ENCODE assay signal across 19 cellular contexts in genomic region chr10:56240471-56240870, GRCh38.
A peak's percentile ranks its signal among the peaks of the same experiment; 100 is the strongest.
DNase-seq lines count a peak whose midpoint lies in the region; ATAC-seq and TF ChIP-seq lines count a peak whose summit lies in the region.
"Had no signal": no experiment of that assay in that cellular context is flagged by ENCODE, and none has a peak within 500 bp of the region (broad histone marks: within the 10 kb centered on the region; RNA-seq: fewer than 3 reads in every experiment).

No MANE protein-coding gene starts in this region.

- no peaks in the 10 kb centered on the region for H3K9me3 Mint-ChIP-seq in Calu3 (ENCODE audit: low read depth, unreplicated experiment)

- H3K27ac Mint-ChIP-seq in Calu3 (ENCODE audit: unreplicated experiment): peak overlapping the region; percentile 53
- H3K27ac Mint-ChIP-seq: T-cell had no signal

- POLR2A ChIA-PET in Panc1 (lab: Charles Lee): no interaction called here

- H3K36me3 ChIP-seq in MG63 (no peaks in the 10 kb centered on the region), Panc1 (ENCODE audit: control insufficient read depth, insufficient read depth, low read length) (no peaks in the 10 kb centered on the region)
- H3K36me3 ChIP-seq: SJCRH30 had no signal

- no peak for DNase-seq in Calu3
- DNase-seq in MG63: no peak
- DNase-seq in Panc1 (ENCODE audit: low read depth, low spot score): no peak
- no peak for DNase-seq in LoVo (ENCODE audit: low spot score)
- no peak for DNase-seq in right cardiac atrium
- DNase-seq in DMS 273 treated with DMSO at 0.1 percent for 48 hours (lab: John Stamatoyannopoulos, UW): no peak
- DNase-seq in effector CD4-positive, alpha-beta T cell: no peak
- DNase-seq: GOT3, HCEC 1CT, MM.1S, NCI-H2029, NCI-H2227 treated with DMSO at 0.1 percent for 48 hours, NCI-H510A, NCI-H69, SJCRH30, T-cell had no signal

- CTCF ChIA-PET in Calu3 (lab: Charles Lee): no interaction called here
- CTCF ChIA-PET in Panc1 (lab: Charles Lee): no interaction called here

- H3K4me3 Mint-ChIP-seq in Calu3 (ENCODE audit: low read depth, unreplicated experiment): peak overlapping the region; percentile 52
- H3K4me3 Mint-ChIP-seq: T-cell had no signal

- no peaks in the 10 kb centered on the region for H3K27me3 Mint-ChIP-seq in Calu3 (ENCODE audit: unreplicated experiment)
- H3K27me3 Mint-ChIP-seq: T-cell had no signal

- H3K27me3 ChIP-seq in MG63 (no peaks in the 10 kb centered on the region), Panc1 (ENCODE audit: control insufficient read depth, insufficient read depth, low read length) (no peaks in the 10 kb centered on the region), right cardiac atrium (ENCODE audit: control insufficient read depth, insufficient read depth) (no peaks in the 10 kb centered on the region)
- H3K27me3 ChIP-seq: SJCRH30 had no signal

- WGBS in right cardiac atrium: 75% methylated on average over 5 of the region's 5 CpGs

- intact Hi-C loops in Calu3 (cut with micrococcal nuclease; ENCODE audit: unreplicated experiment): no loop called here
- intact Hi-C loops in Panc1 (cut with micrococcal nuclease; ENCODE audit: unreplicated experiment): no loop called here
- intact Hi-C loops in right cardiac atrium (cut with DNase I): no loop called here

- H3K36me3 Mint-ChIP-seq in Calu3 (ENCODE audit: insufficient read depth, unreplicated experiment): no peaks in the 10 kb centered on the region
- H3K36me3 Mint-ChIP-seq: T-cell had no signal

- in situ Hi-C loops in Panc1 (cut with HindIII; ENCODE audit: low pct_unique_long_range_greater_than_20kb, low sequenced_read_pairs): no loop called here

- H3K4me3 ChIP-seq in MG63: peak overlapping the region; percentile 25
- H3K4me3 ChIP-seq in Panc1 (ENCODE audit: low read depth in 2 of 2, low read length in 2 of 2): peak overlapping the region; percentile 5 to 29; a peak in 3 of 4 replicates
- H3K4me3 ChIP-seq in right cardiac atrium (ENCODE audit: low read length): no peak overlapping the region
- H3K4me3 ChIP-seq: K562, SJCRH30 had no signal

- no peak for ATAC-seq in Panc1
- no peak for ATAC-seq in right cardiac atrium
- ATAC-seq: K562, Right ventricle myocardium inferior, T-cell had no signal

- H3K9me3 ChIP-seq in MG63: no peaks in the 10 kb centered on the region
- no peaks in the 10 kb centered on the region for H3K9me3 ChIP-seq in Panc1 (ENCODE audit: control insufficient read depth, insufficient read depth, low read depth, low read length)
- no peaks in the 10 kb centered on the region for H3K9me3 ChIP-seq in right cardiac atrium (ENCODE audit: control insufficient read depth, low read length)
- H3K9me3 ChIP-seq: SJCRH30 had no signal

- no peaks in the 10 kb centered on the region for H3K4me1 ChIP-seq in Panc1 (ENCODE audit: control insufficient read depth, insufficient read depth, low read length)
- H3K4me1 ChIP-seq in right cardiac atrium (ENCODE audit: control insufficient read depth, insufficient read depth, low read length): no peaks in the 10 kb centered on the region
- H3K4me1 ChIP-seq: SJCRH30 had no signal

- no peaks in the 10 kb centered on the region for H3K4me1 Mint-ChIP-seq in Calu3 (ENCODE audit: low read depth, unreplicated experiment)
- H3K4me1 Mint-ChIP-seq: T-cell had no signal

- no peak for TF ChIP-seq CTCF in Calu3 (IDR thresholded peaks at IDR 0.05; ENCODE audit: unreplicated experiment)
- TF ChIP-seq CTCF in Panc1 (IDR thresholded peaks at IDR 0.05): no peak

- no TSS peak for BruUV-seq in Calu3 (replicated peaks; lab: Mats Ljungman, UMichigan)
- BruUV-seq in Panc1 (replicated peaks; lab: Mats Ljungman, UMichigan): no TSS peak

- no peak overlapping the region for H3K27ac ChIP-seq in Panc1 (ENCODE audit: low read length)
- H3K27ac ChIP-seq in right cardiac atrium (ENCODE audit: low read length): no peak overlapping the region
- H3K27ac ChIP-seq: HL-60, SJCRH30 had no signal
